Comparison of ENCODE assay signal across 1 cellular context in the genomic region with DNA sequence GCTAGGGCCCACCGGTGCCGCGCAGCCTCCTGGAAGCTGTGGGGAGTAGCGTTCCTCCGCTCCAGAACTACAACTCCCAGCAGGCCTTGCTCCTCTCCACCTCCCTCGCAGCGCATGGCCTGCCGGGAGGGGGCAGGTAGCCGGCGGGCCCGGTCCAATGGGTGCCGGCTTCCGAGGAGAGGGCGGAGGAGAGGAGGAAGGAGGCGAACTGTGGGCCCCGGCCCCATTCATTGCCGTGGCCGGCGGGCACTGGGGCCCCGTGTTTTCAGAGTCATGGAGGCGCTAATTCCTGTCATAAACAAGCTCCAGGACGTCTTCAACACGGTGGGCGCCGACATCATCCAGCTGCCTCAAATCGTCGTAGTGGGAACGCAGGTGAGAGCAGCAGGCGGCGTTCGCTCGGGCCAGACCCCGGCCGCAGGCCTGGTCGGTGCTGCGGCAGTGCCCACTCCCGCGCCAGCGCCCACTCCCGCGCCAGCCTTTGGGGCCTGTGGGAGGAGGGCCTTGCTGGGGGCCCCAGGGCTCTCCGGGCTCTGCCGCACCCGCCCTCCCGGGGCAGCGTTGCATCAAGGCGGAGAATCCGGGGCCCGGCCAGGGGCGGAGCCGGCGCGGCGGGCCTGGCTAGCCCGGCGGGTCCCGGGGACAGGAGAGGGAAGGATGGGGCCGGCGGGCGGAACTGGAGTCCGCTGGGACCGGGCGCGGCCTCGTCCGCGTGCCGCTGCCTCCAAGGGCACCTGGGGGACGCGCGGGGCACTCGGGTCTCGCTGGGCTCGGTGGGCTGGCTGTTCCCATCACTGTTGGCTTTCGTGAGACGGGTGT.
A peak's percentile ranks its signal among the peaks of the same experiment; 100 is the strongest.
TF ChIP-seq lines count a peak whose summit lies in the region.

DNM1L (plus strand) TSS at position 211 of the 819 bp plus-strand sequence; CDS start at position 274, 63 bp downstream.

TF ChIP-seq in HepG2, 621 proteins besides CTCF, POLR2A, EP300 and RAD21 (continued from another document and continues in another):
- TF ChIP-seq SCMH1 (CRISPR knock-in tag; IDR thresholded peaks at IDR 0.05; ENCODE audit: borderline replicate concordance) = no peak
- peak; percentile 99 for TF ChIP-seq ZFX (CRISPR knock-in tag; IDR thresholded peaks at IDR 0.05; ENCODE audit: low read depth)
- TF ChIP-seq PAX8 (CRISPR knock-in tag; IDR thresholded peaks at IDR 0.05; ENCODE audit: borderline replicate concordance) = peak; percentile 72; the same call in 1 of the 2 replicates
- TF ChIP-seq, protein P1, sequence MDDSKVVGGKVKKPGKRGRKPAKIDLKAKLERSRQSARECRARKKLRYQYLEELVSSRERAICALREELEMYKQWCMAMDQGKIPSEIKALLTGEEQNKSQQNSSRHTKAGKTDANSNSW (CRISPR knock-in tag; IDR thresholded peaks at IDR 0.05; ENCODE audit: borderline replicate concordance) = peak; percentile 51; the same call in 1 of the 2 replicates
- TF ChIP-seq BORCS8-MEF2B (CRISPR knock-in tag; IDR thresholded peaks at IDR 0.05) = 0 out of 2 replicates have a peak, but pooled peaks have one; percentile 14
- no peak for TF ChIP-seq NR2F1 (CRISPR knock-in tag; IDR thresholded peaks at IDR 0.05)
- TF ChIP-seq MBNL3 (CRISPR knock-in tag; conservative IDR thresholded peaks at IDR 0.05) = no peak
- TF ChIP-seq SSRP1 (CRISPR knock-in tag; IDR thresholded peaks at IDR 0.05) = peak; percentile 56; the same call in 1 of the 2 replicates
- peak; percentile 55 for TF ChIP-seq XRCC5 (optimal IDR thresholded peaks at IDR 0.05; ENCODE audit: low read length)
- TF ChIP-seq, protein P2, sequence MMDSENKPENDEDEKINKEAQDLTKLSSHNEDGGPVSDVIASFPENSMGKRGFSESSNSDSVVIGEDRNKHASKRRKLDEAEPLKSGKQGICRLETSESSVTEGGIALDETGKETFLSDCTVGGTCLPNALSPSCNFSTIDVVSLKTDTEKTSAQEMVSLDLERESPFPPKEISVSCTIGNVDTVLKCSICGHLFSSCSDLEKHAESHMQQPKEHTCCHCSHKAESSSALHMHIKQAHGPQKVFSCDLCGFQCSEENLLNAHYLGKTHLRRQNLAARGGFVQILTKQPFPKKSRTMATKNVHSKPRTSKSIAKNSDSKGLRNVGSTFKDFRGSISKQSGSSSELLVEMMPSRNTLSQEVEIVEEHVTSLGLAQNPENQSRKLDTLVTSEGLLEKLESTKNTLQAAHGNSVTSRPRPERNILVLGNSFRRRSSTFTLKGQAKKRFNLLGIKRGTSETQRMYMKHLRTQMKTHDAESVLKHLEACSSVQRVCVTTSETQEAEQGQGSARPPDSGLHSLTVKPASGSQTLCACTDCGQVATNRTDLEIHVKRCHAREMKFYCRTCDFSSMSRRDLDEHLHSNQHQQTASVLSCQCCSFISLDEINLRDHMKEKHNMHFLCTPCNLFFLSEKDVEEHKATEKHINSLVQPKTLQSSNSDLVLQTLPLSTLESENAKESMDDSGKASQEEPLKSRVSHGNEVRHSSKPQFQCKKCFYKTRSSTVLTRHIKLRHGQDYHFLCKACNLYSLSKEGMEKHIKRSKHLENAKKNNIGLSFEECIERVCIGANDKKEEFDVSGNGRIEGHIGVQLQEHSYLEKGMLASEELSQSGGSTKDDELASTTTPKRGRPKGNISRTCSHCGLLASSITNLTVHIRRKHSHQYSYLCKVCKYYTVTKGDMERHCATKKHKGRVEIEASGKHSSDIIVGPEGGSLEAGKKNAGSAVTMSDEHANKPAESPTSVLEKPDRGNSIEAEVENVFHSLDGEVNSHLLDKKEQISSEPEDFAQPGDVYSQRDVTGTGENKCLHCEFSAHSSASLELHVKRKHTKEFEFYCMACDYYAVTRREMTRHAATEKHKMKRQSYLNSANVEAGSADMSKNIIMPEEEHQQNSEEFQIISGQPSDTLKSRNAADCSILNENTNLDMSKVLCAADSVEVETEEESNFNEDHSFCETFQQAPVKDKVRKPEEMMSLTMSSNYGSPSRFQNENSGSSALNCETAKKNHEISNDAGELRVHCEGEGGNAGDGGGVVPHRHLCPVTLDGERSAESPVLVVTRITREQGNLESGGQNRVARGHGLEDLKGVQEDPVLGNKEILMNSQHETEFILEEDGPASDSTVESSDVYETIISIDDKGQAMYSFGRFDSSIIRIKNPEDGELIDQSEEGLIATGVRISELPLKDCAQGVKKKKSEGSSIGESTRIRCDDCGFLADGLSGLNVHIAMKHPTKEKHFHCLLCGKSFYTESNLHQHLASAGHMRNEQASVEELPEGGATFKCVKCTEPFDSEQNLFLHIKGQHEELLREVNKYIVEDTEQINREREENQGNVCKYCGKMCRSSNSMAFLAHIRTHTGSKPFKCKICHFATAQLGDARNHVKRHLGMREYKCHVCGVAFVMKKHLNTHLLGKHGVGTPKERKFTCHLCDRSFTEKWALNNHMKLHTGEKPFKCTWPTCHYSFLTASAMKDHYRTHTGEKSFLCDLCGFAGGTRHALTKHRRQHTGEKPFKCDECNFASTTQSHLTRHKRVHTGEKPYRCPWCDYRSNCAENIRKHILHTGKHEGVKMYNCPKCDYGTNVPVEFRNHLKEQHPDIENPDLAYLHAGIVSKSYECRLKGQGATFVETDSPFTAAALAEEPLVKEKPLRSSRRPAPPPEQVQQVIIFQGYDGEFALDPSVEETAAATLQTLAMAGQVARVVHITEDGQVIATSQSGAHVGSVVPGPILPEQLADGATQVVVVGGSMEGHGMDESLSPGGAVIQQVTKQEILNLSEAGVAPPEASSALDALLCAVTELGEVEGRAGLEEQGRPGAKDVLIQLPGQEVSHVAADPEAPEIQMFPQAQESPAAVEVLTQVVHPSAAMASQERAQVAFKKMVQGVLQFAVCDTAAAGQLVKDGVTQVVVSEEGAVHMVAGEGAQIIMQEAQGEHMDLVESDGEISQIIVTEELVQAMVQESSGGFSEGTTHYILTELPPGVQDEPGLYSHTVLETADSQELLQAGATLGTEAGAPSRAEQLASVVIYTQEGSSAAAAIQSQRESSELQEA (CRISPR knock-in tag; IDR thresholded peaks at IDR 0.05; ENCODE audit: not compliant biosample characterization) = peak; percentile 93
- peak; percentile 94 for TF ChIP-seq ZNF501 (CRISPR knock-in tag; IDR thresholded peaks at IDR 0.05)
- TF ChIP-seq, protein P3, sequence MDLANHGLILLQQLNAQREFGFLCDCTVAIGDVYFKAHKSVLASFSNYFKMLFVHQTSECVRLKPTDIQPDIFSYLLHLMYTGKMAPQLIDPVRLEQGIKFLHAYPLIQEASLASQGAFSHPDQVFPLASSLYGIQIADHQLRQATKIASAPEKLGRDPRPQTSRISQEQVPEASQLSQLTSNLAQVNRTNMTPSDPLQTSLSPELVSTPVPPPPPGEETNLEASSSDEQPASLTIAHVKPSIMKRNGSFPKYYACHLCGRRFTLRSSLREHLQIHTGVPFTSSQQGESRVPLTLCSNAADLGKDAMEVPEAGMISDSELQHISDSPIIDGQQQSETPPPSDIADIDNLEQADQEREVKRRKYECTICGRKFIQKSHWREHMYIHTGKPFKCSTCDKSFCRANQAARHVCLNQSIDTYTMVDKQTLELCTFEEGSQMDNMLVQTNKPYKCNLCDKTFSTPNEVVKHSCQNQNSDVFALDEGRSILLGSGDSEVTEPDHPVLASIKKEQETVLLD (CRISPR knock-in tag; IDR thresholded peaks at IDR 0.05; ENCODE audit: low read depth) = peak; percentile 60
- TF ChIP-seq PHF21A (CRISPR knock-in tag; IDR thresholded peaks at IDR 0.05) = peak; percentile 58; the same call in 1 of the 2 replicates
- TF ChIP-seq RFX5 (IDR thresholded peaks at IDR 0.05; ENCODE audit: low read depth, low read length) = peak; percentile 46; the same call in 1 of the 2 replicates
- peak; percentile 89 for TF ChIP-seq ZNF563 (CRISPR knock-in tag; IDR thresholded peaks at IDR 0.05)
- TF ChIP-seq MTF2 (CRISPR knock-in tag; IDR thresholded peaks at IDR 0.05; ENCODE audit: borderline replicate concordance) = 0 out of 2 replicates have a peak, but pooled peaks have one; percentile 56
- TF ChIP-seq GABPB1 (CRISPR knock-in tag; IDR thresholded peaks at IDR 0.05) = peak; percentile 92
- TF ChIP-seq HOXA7 (CRISPR knock-in tag; IDR thresholded peaks at IDR 0.05) = no peak
- TF ChIP-seq KLF12 (CRISPR knock-in tag; IDR thresholded peaks at IDR 0.05; ENCODE audit: borderline replicate concordance) = peak; percentile 69; the same call in 1 of the 2 replicates
- TF ChIP-seq ZNF672 (CRISPR knock-in tag; IDR thresholded peaks at IDR 0.05) = no peak
- TF ChIP-seq AKNA (CRISPR knock-in tag; IDR thresholded peaks at IDR 0.05; ENCODE audit: borderline replicate concordance) = no peak
- peak; percentile 50; the same call in 1 of the 2 replicates for TF ChIP-seq KLF15 (CRISPR knock-in tag; IDR thresholded peaks at IDR 0.05; ENCODE audit: borderline replicate concordance)
- TF ChIP-seq ZBTB8A (CRISPR knock-in tag; IDR thresholded peaks at IDR 0.05; ENCODE audit: borderline replicate concordance, low read depth) = peak; percentile 75; the same call in 1 of the 2 replicates
- no peak for TF ChIP-seq AKAP8 (CRISPR knock-in tag; IDR thresholded peaks at IDR 0.05)
- peak; percentile 84; the same call in 1 of the 2 replicates for TF ChIP-seq SMYD3 (CRISPR knock-in tag; IDR thresholded peaks at IDR 0.05)
- 0 out of 2 replicates have a peak, but pooled peaks have one; percentile 14 for TF ChIP-seq CAMTA2 (CRISPR knock-in tag; IDR thresholded peaks at IDR 0.05; ENCODE audit: borderline replicate concordance)
- TF ChIP-seq, protein P4, sequence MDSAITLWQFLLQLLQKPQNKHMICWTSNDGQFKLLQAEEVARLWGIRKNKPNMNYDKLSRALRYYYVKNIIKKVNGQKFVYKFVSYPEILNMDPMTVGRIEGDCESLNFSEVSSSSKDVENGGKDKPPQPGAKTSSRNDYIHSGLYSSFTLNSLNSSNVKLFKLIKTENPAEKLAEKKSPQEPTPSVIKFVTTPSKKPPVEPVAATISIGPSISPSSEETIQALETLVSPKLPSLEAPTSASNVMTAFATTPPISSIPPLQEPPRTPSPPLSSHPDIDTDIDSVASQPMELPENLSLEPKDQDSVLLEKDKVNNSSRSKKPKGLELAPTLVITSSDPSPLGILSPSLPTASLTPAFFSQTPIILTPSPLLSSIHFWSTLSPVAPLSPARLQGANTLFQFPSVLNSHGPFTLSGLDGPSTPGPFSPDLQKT (CRISPR knock-in tag; IDR thresholded peaks at IDR 0.05; ENCODE audit: borderline replicate concordance) = 0 out of 2 replicates have a peak, but pooled peaks have one; percentile 8
- TF ChIP-seq, protein P5, sequence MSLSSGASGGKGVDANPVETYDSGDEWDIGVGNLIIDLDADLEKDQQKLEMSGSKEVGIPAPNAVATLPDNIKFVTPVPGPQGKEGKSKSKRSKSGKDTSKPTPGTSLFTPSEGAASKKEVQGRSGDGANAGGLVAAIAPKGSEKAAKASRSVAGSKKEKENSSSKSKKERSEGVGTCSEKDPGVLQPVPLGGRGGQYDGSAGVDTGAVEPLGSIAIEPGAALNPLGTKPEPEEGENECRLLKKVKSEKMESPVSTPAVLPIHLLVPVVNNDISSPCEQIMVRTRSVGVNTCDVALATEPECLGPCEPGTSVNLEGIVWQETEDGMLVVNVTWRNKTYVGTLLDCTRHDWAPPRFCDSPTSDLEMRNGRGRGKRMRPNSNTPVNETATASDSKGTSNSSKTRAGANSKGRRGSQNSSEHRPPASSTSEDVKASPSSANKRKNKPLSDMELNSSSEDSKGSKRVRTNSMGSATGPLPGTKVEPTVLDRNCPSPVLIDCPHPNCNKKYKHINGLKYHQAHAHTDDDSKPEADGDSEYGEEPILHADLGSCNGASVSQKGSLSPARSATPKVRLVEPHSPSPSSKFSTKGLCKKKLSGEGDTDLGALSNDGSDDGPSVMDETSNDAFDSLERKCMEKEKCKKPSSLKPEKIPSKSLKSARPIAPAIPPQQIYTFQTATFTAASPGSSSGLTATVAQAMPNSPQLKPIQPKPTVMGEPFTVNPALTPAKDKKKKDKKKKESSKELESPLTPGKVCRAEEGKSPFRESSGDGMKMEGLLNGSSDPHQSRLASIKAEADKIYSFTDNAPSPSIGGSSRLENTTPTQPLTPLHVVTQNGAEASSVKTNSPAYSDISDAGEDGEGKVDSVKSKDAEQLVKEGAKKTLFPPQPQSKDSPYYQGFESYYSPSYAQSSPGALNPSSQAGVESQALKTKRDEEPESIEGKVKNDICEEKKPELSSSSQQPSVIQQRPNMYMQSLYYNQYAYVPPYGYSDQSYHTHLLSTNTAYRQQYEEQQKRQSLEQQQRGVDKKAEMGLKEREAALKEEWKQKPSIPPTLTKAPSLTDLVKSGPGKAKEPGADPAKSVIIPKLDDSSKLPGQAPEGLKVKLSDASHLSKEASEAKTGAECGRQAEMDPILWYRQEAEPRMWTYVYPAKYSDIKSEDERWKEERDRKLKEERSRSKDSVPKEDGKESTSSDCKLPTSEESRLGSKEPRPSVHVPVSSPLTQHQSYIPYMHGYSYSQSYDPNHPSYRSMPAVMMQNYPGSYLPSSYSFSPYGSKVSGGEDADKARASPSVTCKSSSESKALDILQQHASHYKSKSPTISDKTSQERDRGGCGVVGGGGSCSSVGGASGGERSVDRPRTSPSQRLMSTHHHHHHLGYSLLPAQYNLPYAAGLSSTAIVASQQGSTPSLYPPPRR (CRISPR knock-in tag; IDR thresholded peaks at IDR 0.05; ENCODE audit: borderline replicate concordance) = peak; percentile 68; the same call in 1 of the 2 replicates
